Comparison of ENCODE assay signal across 15 cellular contexts in genomic region chr4:34105311-34105710, GRCh38.
"Had no signal": no experiment of that assay in that cellular context is flagged by ENCODE, and none has a peak within 500 bp of the region (broad histone marks: within the 10 kb centered on the region; RNA-seq: fewer than 3 reads in every experiment).

No MANE protein-coding gene starts in this region.

- H3K4me3 ChIP-seq: left lung, mucosa of descending colon, pancreas, tibial nerve, vagina had no signal

- H3K9me3 ChIP-seq: left lung, pancreas, tibial nerve, vagina had no signal

- H3K27ac ChIP-seq: left lung, pancreas, tibial nerve, vagina, WERI-Rb-1 had no signal

- H3K4me1 ChIP-seq: left lung, pancreas, tibial nerve, vagina had no signal

- H3K27me3 ChIP-seq: left lung, pancreas, tibial nerve, vagina had no signal

- ATAC-seq: activated CD4-positive, alpha-beta T cell treated with anti-CD3 and anti-CD28 coated beads for 36 hours; left lung; mucosa of descending colon; naive thymus-derived CD4-positive, alpha-beta T cell; pancreas; stimulated activated memory B cell treated with anti-CD40 and anti-IgM and Interleukin-4, amounts not matched to agents 10 μg/mL and 1 μg/mL and 100 μg/mL, for 72 hours had no signal

- DNase-seq: activated CD4-positive, alpha-beta memory T cell treated with anti-CD3 and anti-CD28 coated beads for 36 hours; activated CD4-positive, alpha-beta T cell treated with anti-CD3 and anti-CD28 coated beads for 36 hours; activated naive CD4-positive, alpha-beta T cell treated with anti-CD3 and anti-CD28 coated beads, Interleukin-2, amount 10 ng/mL, durations not matched to agents 7 days and 5 days; activated T-cell treated with anti-CD3 and anti-CD28 coated beads, Interleukin-2, amount 50 U/mL, for 24 hours; effector CD8-positive, alpha-beta T cell; hippocampal formation; kidney; left lung; mucosa of descending colon; naive thymus-derived CD4-positive, alpha-beta T cell; pancreas; WERI-Rb-1 had no signal

- H3K36me3 ChIP-seq: left lung, pancreas, tibial nerve, vagina, WERI-Rb-1 had no signal
